1 cellular context compared by ENCODE assay signal in genomic region chr19:7506385-7507328, GRCh38.
TF ChIP-seq lines count a peak whose summit lies in the region.

No MANE protein-coding gene starts in this region.

TF ChIP-seq in HCT116, 20 proteins besides CTCF, POLR2A, EP300 and RAD21 (continued from another document):
- TF ChIP-seq, protein P1, sequence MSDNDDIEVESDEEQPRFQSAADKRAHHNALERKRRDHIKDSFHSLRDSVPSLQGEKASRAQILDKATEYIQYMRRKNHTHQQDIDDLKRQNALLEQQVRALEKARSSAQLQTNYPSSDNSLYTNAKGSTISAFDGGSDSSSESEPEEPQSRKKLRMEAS (IDR thresholded peaks at IDR 0.05), result no peak
- TF ChIP-seq, protein P2, sequence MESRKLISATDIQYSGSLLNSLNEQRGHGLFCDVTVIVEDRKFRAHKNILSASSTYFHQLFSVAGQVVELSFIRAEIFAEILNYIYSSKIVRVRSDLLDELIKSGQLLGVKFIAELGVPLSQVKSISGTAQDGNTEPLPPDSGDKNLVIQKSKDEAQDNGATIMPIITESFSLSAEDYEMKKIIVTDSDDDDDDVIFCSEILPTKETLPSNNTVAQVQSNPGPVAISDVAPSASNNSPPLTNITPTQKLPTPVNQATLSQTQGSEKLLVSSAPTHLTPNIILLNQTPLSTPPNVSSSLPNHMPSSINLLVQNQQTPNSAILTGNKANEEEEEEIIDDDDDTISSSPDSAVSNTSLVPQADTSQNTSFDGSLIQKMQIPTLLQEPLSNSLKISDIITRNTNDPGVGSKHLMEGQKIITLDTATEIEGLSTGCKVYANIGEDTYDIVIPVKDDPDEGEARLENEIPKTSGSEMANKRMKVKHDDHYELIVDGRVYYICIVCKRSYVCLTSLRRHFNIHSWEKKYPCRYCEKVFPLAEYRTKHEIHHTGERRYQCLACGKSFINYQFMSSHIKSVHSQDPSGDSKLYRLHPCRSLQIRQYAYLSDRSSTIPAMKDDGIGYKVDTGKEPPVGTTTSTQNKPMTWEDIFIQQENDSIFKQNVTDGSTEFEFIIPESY (IDR thresholded peaks at IDR 0.05; ENCODE audit: extremely low read depth, insufficient replicate concordance, low read length), result no peak
- peak; percentile 47 for TF ChIP-seq SP1 (IDR thresholded peaks at IDR 0.05; ENCODE audit: low read depth)
- no peak for TF ChIP-seq TCF7L2 (IDR thresholded peaks at IDR 0.05; ENCODE audit: borderline replicate concordance, extremely low read depth, insufficient read depth, insufficient read length)
